In genomic region chrX:11765449-11765848, GRCh38 we compare ENCODE assay signal across 1 cellular context.
TF ChIP-seq lines count a peak whose summit lies in the region.

No MANE protein-coding gene starts in this region.

TF ChIP-seq in GM12878, 131 proteins besides CTCF, POLR2A, EP300 and RAD21:
- TF ChIP-seq TBL1XR1 (IDR thresholded peaks at IDR 0.05; ENCODE audit: low read depth, low read length) (no peak), MYB (IDR thresholded peaks at IDR 0.05; ENCODE audit: borderline replicate concordance, low read depth, low read length) (no peak), HDGF (IDR thresholded peaks at IDR 0.05) (no peak), SUPT20H (IDR thresholded peaks at IDR 0.05; ENCODE audit: borderline replicate concordance, control insufficient read depth, low read depth, low read length) (no peak), KDM1A (IDR thresholded peaks at IDR 0.05; ENCODE audit: borderline replicate concordance) (no peak), PAX5 (IDR thresholded peaks at IDR 0.05; ENCODE audit: borderline replicate concordance, low read depth, low read length) (no peak), HDAC6 (IDR thresholded peaks at IDR 0.05; ENCODE audit: unreplicated experiment) (no peak), DPF2 (IDR thresholded peaks at IDR 0.05) (no peak), MLLT1 (IDR thresholded peaks at IDR 0.05) (peak; percentile 76), NR2C1 (IDR thresholded peaks at IDR 0.05) (no peak), POU2F2 (IDR thresholded peaks at IDR 0.05; ENCODE audit: borderline replicate concordance, low read depth, low read length) (no peak), CBX3 (IDR thresholded peaks at IDR 0.05; ENCODE audit: borderline replicate concordance, low read depth) (no peak), SREBF2 (IDR thresholded peaks at IDR 0.05; ENCODE audit: low read length) (no peak)
- TF ChIP-seq, protein P1, sequence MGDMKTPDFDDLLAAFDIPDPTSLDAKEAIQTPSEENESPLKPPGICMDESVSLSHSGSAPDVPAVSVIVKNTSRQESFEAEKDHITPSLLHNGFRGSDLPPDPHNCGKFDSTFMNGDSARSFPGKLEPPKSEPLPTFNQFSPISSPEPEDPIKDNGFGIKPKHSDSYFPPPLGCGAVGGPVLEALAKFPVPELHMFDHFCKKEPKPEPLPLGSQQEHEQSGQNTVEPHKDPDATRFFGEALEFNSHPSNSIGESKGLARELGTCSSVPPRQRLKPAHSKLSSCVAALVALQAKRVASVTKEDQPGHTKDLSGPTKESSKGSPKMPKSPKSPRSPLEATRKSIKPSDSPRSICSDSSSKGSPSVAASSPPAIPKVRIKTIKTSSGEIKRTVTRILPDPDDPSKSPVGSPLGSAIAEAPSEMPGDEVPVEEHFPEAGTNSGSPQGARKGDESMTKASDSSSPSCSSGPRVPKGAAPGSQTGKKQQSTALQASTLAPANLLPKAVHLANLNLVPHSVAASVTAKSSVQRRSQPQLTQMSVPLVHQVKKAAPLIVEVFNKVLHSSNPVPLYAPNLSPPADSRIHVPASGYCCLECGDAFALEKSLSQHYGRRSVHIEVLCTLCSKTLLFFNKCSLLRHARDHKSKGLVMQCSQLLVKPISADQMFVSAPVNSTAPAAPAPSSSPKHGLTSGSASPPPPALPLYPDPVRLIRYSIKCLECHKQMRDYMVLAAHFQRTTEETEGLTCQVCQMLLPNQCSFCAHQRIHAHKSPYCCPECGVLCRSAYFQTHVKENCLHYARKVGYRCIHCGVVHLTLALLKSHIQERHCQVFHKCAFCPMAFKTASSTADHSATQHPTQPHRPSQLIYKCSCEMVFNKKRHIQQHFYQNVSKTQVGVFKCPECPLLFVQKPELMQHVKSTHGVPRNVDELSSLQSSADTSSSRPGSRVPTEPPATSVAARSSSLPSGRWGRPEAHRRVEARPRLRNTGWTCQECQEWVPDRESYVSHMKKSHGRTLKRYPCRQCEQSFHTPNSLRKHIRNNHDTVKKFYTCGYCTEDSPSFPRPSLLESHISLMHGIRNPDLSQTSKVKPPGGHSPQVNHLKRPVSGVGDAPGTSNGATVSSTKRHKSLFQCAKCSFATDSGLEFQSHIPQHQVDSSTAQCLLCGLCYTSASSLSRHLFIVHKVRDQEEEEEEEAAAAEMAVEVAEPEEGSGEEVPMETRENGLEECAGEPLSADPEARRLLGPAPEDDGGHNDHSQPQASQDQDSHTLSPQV (IDR thresholded peaks at IDR 0.05): no peak
- TF ChIP-seq, protein P2, sequence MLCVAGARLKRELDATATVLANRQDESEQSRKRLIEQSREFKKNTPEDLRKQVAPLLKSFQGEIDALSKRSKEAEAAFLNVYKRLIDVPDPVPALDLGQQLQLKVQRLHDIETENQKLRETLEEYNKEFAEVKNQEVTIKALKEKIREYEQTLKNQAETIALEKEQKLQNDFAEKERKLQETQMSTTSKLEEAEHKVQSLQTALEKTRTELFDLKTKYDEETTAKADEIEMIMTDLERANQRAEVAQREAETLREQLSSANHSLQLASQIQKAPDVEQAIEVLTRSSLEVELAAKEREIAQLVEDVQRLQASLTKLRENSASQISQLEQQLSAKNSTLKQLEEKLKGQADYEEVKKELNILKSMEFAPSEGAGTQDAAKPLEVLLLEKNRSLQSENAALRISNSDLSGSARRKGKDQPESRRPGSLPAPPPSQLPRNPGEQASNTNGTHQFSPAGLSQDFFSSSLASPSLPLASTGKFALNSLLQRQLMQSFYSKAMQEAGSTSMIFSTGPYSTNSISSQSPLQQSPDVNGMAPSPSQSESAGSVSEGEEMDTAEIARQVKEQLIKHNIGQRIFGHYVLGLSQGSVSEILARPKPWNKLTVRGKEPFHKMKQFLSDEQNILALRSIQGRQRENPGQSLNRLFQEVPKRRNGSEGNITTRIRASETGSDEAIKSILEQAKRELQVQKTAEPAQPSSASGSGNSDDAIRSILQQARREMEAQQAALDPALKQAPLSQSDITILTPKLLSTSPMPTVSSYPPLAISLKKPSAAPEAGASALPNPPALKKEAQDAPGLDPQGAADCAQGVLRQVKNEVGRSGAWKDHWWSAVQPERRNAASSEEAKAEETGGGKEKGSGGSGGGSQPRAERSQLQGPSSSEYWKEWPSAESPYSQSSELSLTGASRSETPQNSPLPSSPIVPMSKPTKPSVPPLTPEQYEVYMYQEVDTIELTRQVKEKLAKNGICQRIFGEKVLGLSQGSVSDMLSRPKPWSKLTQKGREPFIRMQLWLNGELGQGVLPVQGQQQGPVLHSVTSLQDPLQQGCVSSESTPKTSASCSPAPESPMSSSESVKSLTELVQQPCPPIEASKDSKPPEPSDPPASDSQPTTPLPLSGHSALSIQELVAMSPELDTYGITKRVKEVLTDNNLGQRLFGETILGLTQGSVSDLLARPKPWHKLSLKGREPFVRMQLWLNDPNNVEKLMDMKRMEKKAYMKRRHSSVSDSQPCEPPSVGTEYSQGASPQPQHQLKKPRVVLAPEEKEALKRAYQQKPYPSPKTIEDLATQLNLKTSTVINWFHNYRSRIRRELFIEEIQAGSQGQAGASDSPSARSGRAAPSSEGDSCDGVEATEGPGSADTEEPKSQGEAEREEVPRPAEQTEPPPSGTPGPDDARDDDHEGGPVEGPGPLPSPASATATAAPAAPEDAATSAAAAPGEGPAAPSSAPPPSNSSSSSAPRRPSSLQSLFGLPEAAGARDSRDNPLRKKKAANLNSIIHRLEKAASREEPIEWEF (IDR thresholded peaks at IDR 0.05; ENCODE audit: insufficient replicate concordance, low read depth, low read length): no peak
- TF ChIP-seq, protein P3, sequence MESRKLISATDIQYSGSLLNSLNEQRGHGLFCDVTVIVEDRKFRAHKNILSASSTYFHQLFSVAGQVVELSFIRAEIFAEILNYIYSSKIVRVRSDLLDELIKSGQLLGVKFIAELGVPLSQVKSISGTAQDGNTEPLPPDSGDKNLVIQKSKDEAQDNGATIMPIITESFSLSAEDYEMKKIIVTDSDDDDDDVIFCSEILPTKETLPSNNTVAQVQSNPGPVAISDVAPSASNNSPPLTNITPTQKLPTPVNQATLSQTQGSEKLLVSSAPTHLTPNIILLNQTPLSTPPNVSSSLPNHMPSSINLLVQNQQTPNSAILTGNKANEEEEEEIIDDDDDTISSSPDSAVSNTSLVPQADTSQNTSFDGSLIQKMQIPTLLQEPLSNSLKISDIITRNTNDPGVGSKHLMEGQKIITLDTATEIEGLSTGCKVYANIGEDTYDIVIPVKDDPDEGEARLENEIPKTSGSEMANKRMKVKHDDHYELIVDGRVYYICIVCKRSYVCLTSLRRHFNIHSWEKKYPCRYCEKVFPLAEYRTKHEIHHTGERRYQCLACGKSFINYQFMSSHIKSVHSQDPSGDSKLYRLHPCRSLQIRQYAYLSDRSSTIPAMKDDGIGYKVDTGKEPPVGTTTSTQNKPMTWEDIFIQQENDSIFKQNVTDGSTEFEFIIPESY (IDR thresholded peaks at IDR 0.05): peak; percentile 94
- TF ChIP-seq, protein P4, sequence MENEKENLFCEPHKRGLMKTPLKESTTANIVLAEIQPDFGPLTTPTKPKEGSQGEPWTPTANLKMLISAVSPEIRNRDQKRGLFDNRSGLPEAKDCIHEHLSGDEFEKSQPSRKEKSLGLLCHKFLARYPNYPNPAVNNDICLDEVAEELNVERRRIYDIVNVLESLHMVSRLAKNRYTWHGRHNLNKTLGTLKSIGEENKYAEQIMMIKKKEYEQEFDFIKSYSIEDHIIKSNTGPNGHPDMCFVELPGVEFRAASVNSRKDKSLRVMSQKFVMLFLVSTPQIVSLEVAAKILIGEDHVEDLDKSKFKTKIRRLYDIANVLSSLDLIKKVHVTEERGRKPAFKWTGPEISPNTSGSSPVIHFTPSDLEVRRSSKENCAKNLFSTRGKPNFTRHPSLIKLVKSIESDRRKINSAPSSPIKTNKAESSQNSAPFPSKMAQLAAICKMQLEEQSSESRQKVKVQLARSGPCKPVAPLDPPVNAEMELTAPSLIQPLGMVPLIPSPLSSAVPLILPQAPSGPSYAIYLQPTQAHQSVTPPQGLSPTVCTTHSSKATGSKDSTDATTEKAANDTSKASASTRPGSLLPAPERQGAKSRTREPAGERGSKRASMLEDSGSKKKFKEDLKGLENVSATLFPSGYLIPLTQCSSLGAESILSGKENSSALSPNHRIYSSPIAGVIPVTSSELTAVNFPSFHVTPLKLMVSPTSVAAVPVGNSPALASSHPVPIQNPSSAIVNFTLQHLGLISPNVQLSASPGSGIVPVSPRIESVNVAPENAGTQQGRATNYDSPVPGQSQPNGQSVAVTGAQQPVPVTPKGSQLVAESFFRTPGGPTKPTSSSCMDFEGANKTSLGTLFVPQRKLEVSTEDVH (IDR thresholded peaks at IDR 0.05; ENCODE audit: low read depth, partially characterized antibody): no peak
